Comparison of ENCODE assay signal across 9 cellular contexts in genomic region chr6:139855741-139856206, GRCh38.
DNase-seq lines count a peak whose midpoint lies in the region; ATAC-seq, FAIRE-seq and TF ChIP-seq lines count a peak whose summit lies in the region.
"Had no signal": no experiment of that assay in that cellular context is flagged by ENCODE, and none has a peak within 500 bp of the region (broad histone marks: within the 10 kb centered on the region; RNA-seq: fewer than 3 reads in every experiment).

No MANE protein-coding gene starts in this region.

- CTCF ChIA-PET in H1 (lab: Charles Lee; ENCODE audit: partially characterized antibody) = interaction anchor here (0.6 to 3.9 kb wide), 2 partner anchors 25 to 292 kb away, joined by 3 to 16 read pairs; no protein-coding TSS in a partner anchor

- POLR2A ChIA-PET in H1 (lab: Charles Lee; ENCODE audit: partially characterized antibody) = no interaction called here

- no peak overlapping the region for H3K4ac ChIP-seq in H1 (replicated peaks; ENCODE audit: insufficient read length, low read depth, low read length)

- TF ChIP-seq CTCF in H1 (IDR thresholded peaks at IDR 0.05; ENCODE audit: control extremely low read depth in 1 of 3, insufficient read depth in 1 of 3, low read depth in 1 of 3, low read length in 3 of 3) (no peak), progenitor cell of endocrine pancreas (IDR thresholded peaks at IDR 0.05; ENCODE audit: unreplicated experiment) (no peak)

- TF ChIP-seq POLR2A in H1 (IDR thresholded peaks at IDR 0.05; ENCODE audit: control extremely low read depth in 1 of 2, low read depth in 2 of 2, low read length in 2 of 2) = no peak

- H3K36me3 ChIP-seq in H1 (ENCODE audit: control insufficient read depth in 2 of 4, insufficient read depth in 4 of 4, low read length in 3 of 4) = no peaks in the 10 kb centered on the region

- TF ChIP-seq RAD21 in H1 (IDR thresholded peaks at IDR 0.05 in 1 of 2, conservative IDR thresholded peaks at IDR 0.05 in 1 of 2; ENCODE audit: low read depth in 2 of 2, low read length in 2 of 2) = no peak

- H3K18ac ChIP-seq in H1 (ENCODE audit: extremely low read depth, low read length) = no peak overlapping the region

- H3K27ac Mint-ChIP-seq in progenitor cell of endocrine pancreas = peak overlapping the region; percentile 21

- peaks cover 4% of the 10 kb centered on the region for H3K9me3 Mint-ChIP-seq in progenitor cell of endocrine pancreas (ENCODE audit: low read depth)

- peaks cover 40% of the 10 kb centered on the region for H3K4me1 Mint-ChIP-seq in progenitor cell of endocrine pancreas (ENCODE audit: low read depth)

- no peak overlapping the region for H2BK120ac ChIP-seq in H1 (replicated peaks; ENCODE audit: low read depth, low read length)

- WGBS in H1 (ENCODE audit: extremely low coverage in 1 of 2, insufficient coverage in 1 of 2, insufficient read length in 1 of 2, insufficient replicate concordance in 2 of 2, low coverage in 1 of 2, low lambda C conversion rate in 2 of 2, missing lambda C conversion rate in 1 of 2), 2 experiments = 88% methylated on average over 2 of the region's 2 CpGs; no CpG with 5 or more reads in 1 of the 2 experiments

- no peak overlapping the region for H3K4me3 Mint-ChIP-seq in progenitor cell of endocrine pancreas (ENCODE audit: low read depth)

- H2BK5ac ChIP-seq in H1 (ENCODE audit: low read depth, low read length) = no peak overlapping the region

- H3K9me3 ChIP-seq in H1 (ENCODE audit: insufficient read depth in 2 of 2, low read depth in 1 of 2, low read length in 1 of 2) = no peaks in the 10 kb centered on the region

- H3K9ac ChIP-seq in H1 (replicated peaks in 1 of 4; ENCODE audit: extremely low read depth in 1 of 4, low read depth in 3 of 4, low read length in 3 of 4) = no peak overlapping the region

- H4K91ac ChIP-seq in H1 (replicated peaks; ENCODE audit: insufficient read length, low read length) = no peak overlapping the region

- H2BK12ac ChIP-seq in H1 (ENCODE audit: low read depth, low read length) = no peak overlapping the region

- in situ Hi-C loops in G401 (cut with HindIII; ENCODE audit: low sequenced_read_pairs) = no loop called here

- DNase-seq in G401 (ENCODE audit: low spot score) (peak; percentile 62), NCI-H2029 (lab: John Stamatoyannopoulos, UW) (peak; percentile 4), H1 (ENCODE audit: low read depth in 1 of 2, low spot score in 2 of 2) (no peak), progenitor cell of endocrine pancreas (ENCODE audit: low spot score, unreplicated experiment) (no peak), dermis blood vessel endothelial cell (no peak)
- DNase-seq: KBM-7, NCI-H524 had no signal

- no peaks in the 10 kb centered on the region for H3K36me3 Mint-ChIP-seq in progenitor cell of endocrine pancreas (ENCODE audit: insufficient read depth)

- H4K20me1 ChIP-seq in H1 (replicated peaks in 1 of 2; ENCODE audit: control insufficient read depth in 1 of 2, insufficient read depth in 2 of 2, low read length in 2 of 2) = no peaks in the 10 kb centered on the region

- H3K27me3 ChIP-seq in H1 (replicated peaks in 1 of 4; ENCODE audit: control insufficient read depth in 3 of 4, extremely low read depth in 1 of 4, insufficient read depth in 3 of 4, low read length in 3 of 4) = peaks cover 0 to 1% (median 0%) of the 10 kb centered on the region in 4 experiments; a peak in 1 of 7 replicates

- H3K27ac ChIP-seq in H1 (ENCODE audit: low read depth, low read length) = no peak overlapping the region

- peak overlapping the region; percentile 89 for H2AFZ ChIP-seq in H1 (ENCODE audit: low read length)

- no peak overlapping the region for H3K14ac ChIP-seq in H1 (ENCODE audit: insufficient read length)

- no peak overlapping the region for H2AK5ac ChIP-seq in H1 (ENCODE audit: low read depth, low read length)

- H3K56ac ChIP-seq in H1 (replicated peaks; ENCODE audit: insufficient read length, low read depth, low read length) = no peak overlapping the region

- ATAC-seq in GM18511 (IDR thresholded peaks at IDR 0.05; ENCODE audit: unreplicated experiment) = no peak
- ATAC-seq in activated CD4-positive, CD25-positive, alpha-beta regulatory T cell treated with anti-CD3 and anti-CD28 coated beads, Interleukin-2, amount 50 U/mL, for 24 hours = no peak

- H4K8ac ChIP-seq in H1 (ENCODE audit: extremely low read depth, insufficient read depth, low read length) = no peak overlapping the region

- H3K4me3 ChIP-seq in H1 (ENCODE audit: extremely low read depth in 1 of 4, insufficient read depth in 2 of 4, low read depth in 3 of 4, low read length in 4 of 4) = no peak overlapping the region

- no peak overlapping the region for H2BK15ac ChIP-seq in H1 (ENCODE audit: low read length)

- no peak overlapping the region for H2BK20ac ChIP-seq in H1 (ENCODE audit: low read length)

- H3K4me2 ChIP-seq in H1 (ENCODE audit: insufficient read depth in 1 of 2, low read depth in 2 of 2, low read length in 2 of 2) = no peak overlapping the region

- no peaks in the 10 kb centered on the region for H3K79me1 ChIP-seq in H1 (ENCODE audit: low read depth, low read length)

- H3K79me2 ChIP-seq in H1 (ENCODE audit: control insufficient read depth in 1 of 2, insufficient read depth in 2 of 2, low read length in 2 of 2) = no peaks in the 10 kb centered on the region

- H3K4me1 ChIP-seq in H1 (replicated peaks in 1 of 4; ENCODE audit: control insufficient read depth in 3 of 4, insufficient read depth in 4 of 4, low read length in 3 of 4) = no peaks in the 10 kb centered on the region; a peak in 1 of 7 replicates

- H3K23me2 ChIP-seq in H1 (ENCODE audit: low read depth, low read length) = no peaks in the 10 kb centered on the region

- no peak overlapping the region for H3K23ac ChIP-seq in H1 (ENCODE audit: insufficient read length)

- no peaks in the 10 kb centered on the region for H3K27me3 Mint-ChIP-seq in progenitor cell of endocrine pancreas

- FAIRE-seq in H1 (lab: Jason Lieb, UNC) = no peak

- no peak for TF ChIP-seq EP300 in H1 (IDR thresholded peaks at IDR 0.05; ENCODE audit: borderline replicate concordance in 1 of 2, low read depth in 2 of 2, low read length in 2 of 2)

- H4K5ac ChIP-seq in H1 (ENCODE audit: insufficient read length, low read depth, low read length) = no peak overlapping the region

TF ChIP-seq in H1, 55 proteins besides CTCF, POLR2A, EP300 and RAD21:
- TF ChIP-seq BCL11A (IDR thresholded peaks at IDR 0.05; ENCODE audit: low read depth in 2 of 2, low read length in 2 of 2) (no peak), RFX5 (IDR thresholded peaks at IDR 0.05; ENCODE audit: borderline replicate concordance, low read depth, low read length) (no peak), SUZ12 (IDR thresholded peaks at IDR 0.05; ENCODE audit: low read length) (no peak), CREB1 (IDR thresholded peaks at IDR 0.05) (no peak), SP4 (IDR thresholded peaks at IDR 0.05; ENCODE audit: low read length) (no peak), TAF7 (optimal IDR thresholded peaks at IDR 0.05; ENCODE audit: borderline replicate concordance, low read depth, low read length) (no peak), CTBP2 (IDR thresholded peaks at IDR 0.05; ENCODE audit: borderline replicate concordance, insufficient read depth, insufficient read length, low read length) (no peak)

Comparison
In these comparisons a context has a peak if more than half of its experiments do, and no peak if none do; other contexts are left out.
1. DNase-seq: peak in G401 (single experiment) and NCI-H2029 (single experiment); none in H1 (0 of 2), progenitor cell of endocrine pancreas (single experiment) and dermis blood vessel endothelial cell (single experiment).